13 cellular contexts compared by ENCODE assay signal in genomic region chr11:70628881-70629844, GRCh38.
A peak's percentile ranks its signal among the peaks of the same experiment; 100 is the strongest.
DNase-seq lines count a peak whose midpoint lies in the region; ATAC-seq, FAIRE-seq and TF ChIP-seq lines count a peak whose summit lies in the region.
"Had no signal": no experiment of that assay in that cellular context is flagged by ENCODE, and none has a peak within 500 bp of the region (broad histone marks: within the 10 kb centered on the region; RNA-seq: fewer than 3 reads in every experiment).

No MANE protein-coding gene starts in this region.

- H3K27me3 ChIP-seq in BE2C: no peaks in the 10 kb centered on the region
- no peaks in the 10 kb centered on the region for H3K27me3 ChIP-seq in suprapubic skin
- H3K27me3 ChIP-seq: cardiac muscle cell, foreskin keratinocyte, sigmoid colon had no signal

- H3K36me3 ChIP-seq in BE2C (no peaks in the 10 kb centered on the region), suprapubic skin (no peaks in the 10 kb centered on the region)
- H3K36me3 ChIP-seq: cardiac muscle cell, sigmoid colon had no signal

- DNase-seq in BE2C (peak; percentile 39), NCI-H510A (lab: John Stamatoyannopoulos, UW) (peak; percentile 35), neural crest cell (ENCODE audit: low read depth, low spot score) (no peak), suprapubic skin (ENCODE audit: low spot score in 2 of 2) (no peak)
- DNase-seq in activated T-cell treated with anti-CD3 and anti-CD28 coated beads, Interleukin-2, amount 50 U/mL, for 1 hour: no peak
- no peak for DNase-seq in activated naive CD4-positive, alpha-beta T cell (lab: John Stamatoyannopoulos, UW)
- DNase-seq: activated T-cell treated with anti-CD3 and anti-CD28 coated beads, Interleukin-2, amount 50 U/mL, for 24 hours; foreskin keratinocyte; sigmoid colon had no signal

- 31% methylated on average over 20 of the region's 30 CpGs for WGBS in suprapubic skin

- no peak for ATAC-seq in HG03039 (IDR thresholded peaks at IDR 0.05; ENCODE audit: unreplicated experiment)
- ATAC-seq: foreskin keratinocyte had no signal

- no peak for TF ChIP-seq POLR2A in suprapubic skin (IDR thresholded peaks at IDR 0.05)

- H3K27me3 Mint-ChIP-seq in neural crest cell (ENCODE audit: low read depth): no peaks in the 10 kb centered on the region

- H3K4me1 ChIP-seq in BE2C (peaks cover 25% of the 10 kb centered on the region), suprapubic skin (peaks cover 9% of the 10 kb centered on the region)
- H3K4me1 ChIP-seq: foreskin keratinocyte had no signal

- TF ChIP-seq EP300 in suprapubic skin (IDR thresholded peaks at IDR 0.05): no peak

- TF ChIP-seq CTCF in BE2C (IDR thresholded peaks at IDR 0.05; ENCODE audit: low read depth, low read length) (no peak), neural crest cell (conservative IDR thresholded peaks at IDR 0.05) (no peak), suprapubic skin (IDR thresholded peaks at IDR 0.05) (no peak)

- H3K4me3 Mint-ChIP-seq in neural crest cell: peak overlapping the region; percentile 53
- H3K4me3 Mint-ChIP-seq: activated T-cell treated with anti-CD3 and anti-CD28 coated beads, Interleukin-2, amount 50 U/mL, for 24 hours; memory B cell had no signal

- H3K4me1 Mint-ChIP-seq in neural crest cell: peaks cover 65% of the 10 kb centered on the region
- H3K4me1 Mint-ChIP-seq: memory B cell had no signal

- H3K4me3 ChIP-seq in BE2C (ENCODE audit: low read depth, low read length) (no peak overlapping the region), suprapubic skin (no peak overlapping the region)
- H3K4me3 ChIP-seq: cardiac muscle cell, sigmoid colon had no signal

- peak overlapping the region; percentile 35 for H3K27ac Mint-ChIP-seq in neural crest cell (ENCODE audit: unreplicated experiment)
- H3K27ac Mint-ChIP-seq: activated T-cell treated with anti-CD3 and anti-CD28 coated beads, Interleukin-2, amount 50 U/mL, for 24 hours; memory B cell had no signal

- no peaks in the 10 kb centered on the region for H3K36me3 Mint-ChIP-seq in neural crest cell (ENCODE audit: low read depth)
- H3K36me3 Mint-ChIP-seq: memory B cell had no signal

- no peak overlapping the region for H3K27ac ChIP-seq in suprapubic skin
- H3K27ac ChIP-seq: cardiac muscle cell, foreskin keratinocyte, sigmoid colon had no signal

- FAIRE-seq in endometrium (lab: Jason Lieb, UNC): peak; percentile 55

- H3K9me3 Mint-ChIP-seq in neural crest cell: no peaks in the 10 kb centered on the region
- H3K9me3 Mint-ChIP-seq: activated T-cell treated with anti-CD3 and anti-CD28 coated beads, Interleukin-2, amount 50 U/mL, for 24 hours; memory B cell had no signal

- H3K9me3 ChIP-seq in BE2C (no peaks in the 10 kb centered on the region), suprapubic skin (no peaks in the 10 kb centered on the region)
- H3K9me3 ChIP-seq: sigmoid colon had no signal

Comparison
In these comparisons a context has a peak if more than half of its experiments do, and no peak if none do; other contexts are left out.
1. DNase-seq: peak in BE2C (single experiment) and NCI-H510A (single experiment); none in neural crest cell (single experiment), activated T-cell treated with anti-CD3 and anti-CD28 coated beads, Interleukin-2, amount 50 U/mL, for 1 hour (single experiment), activated naive CD4-positive, alpha-beta T cell (0 of 4) and suprapubic skin (0 of 2).